In genomic region chr17:59028328-59028727, GRCh38 we compare ENCODE assay signal across 19 cellular contexts.
DNase-seq lines count a peak whose midpoint lies in the region; ATAC-seq and TF ChIP-seq lines count a peak whose summit lies in the region.
"Had no signal": no experiment of that assay in that cellular context is flagged by ENCODE, and none has a peak within 500 bp of the region (broad histone marks: within the 10 kb centered on the region; RNA-seq: fewer than 3 reads in every experiment).

No MANE protein-coding gene starts in this region.

- H4K20me1 ChIP-seq in KMS-11 (ENCODE audit: insufficient read depth) = no peaks in the 10 kb centered on the region

- no peak overlapping the region for H3K4me3 Mint-ChIP-seq in activated T-helper 17 cell treated with anti-CD3 and anti-CD28 coated beads, Interleukin-2, amount 50 U/mL, for 72 hours

- H3K9me3 Mint-ChIP-seq in activated T-helper 17 cell treated with anti-CD3 and anti-CD28 coated beads, Interleukin-2, amount 50 U/mL, for 72 hours = no peaks in the 10 kb centered on the region
- H3K9me3 Mint-ChIP-seq: CD14-positive monocyte had no signal

- intact Hi-C loops in psoas muscle (cut with DNase I) = no loop called here
- intact Hi-C loops in upper lobe of right lung (cut with DNase I) = no loop called here

- no peaks in the 10 kb centered on the region for H3K79me2 ChIP-seq in KMS-11 (ENCODE audit: insufficient read depth, low read depth)

- H3K9me3 ChIP-seq in psoas muscle = no peaks in the 10 kb centered on the region
- H3K9me3 ChIP-seq in upper lobe of right lung = no peaks in the 10 kb centered on the region

- no peak for TF ChIP-seq CTCF in KMS-11 (conservative IDR thresholded peaks at IDR 0.05; ENCODE audit: low read depth, low read length)
- no peak for TF ChIP-seq CTCF in psoas muscle (IDR thresholded peaks at IDR 0.05)
- TF ChIP-seq CTCF in upper lobe of right lung (IDR thresholded peaks at IDR 0.05) = no peak

- H3K27me3 ChIP-seq in KMS-11 (ENCODE audit: insufficient read depth, low read depth) (no peaks in the 10 kb centered on the region), psoas muscle (ENCODE audit: insufficient read depth in 3 of 3, low read length in 2 of 3) (no peaks in the 10 kb centered on the region), upper lobe of right lung (no peaks in the 10 kb centered on the region)

- no peaks in the 10 kb centered on the region for H3K27me3 Mint-ChIP-seq in activated T-helper 17 cell treated with anti-CD3 and anti-CD28 coated beads, Interleukin-2, amount 50 U/mL, for 72 hours

- peak overlapping the region; percentile 58 for H3K27ac Mint-ChIP-seq in activated T-helper 17 cell treated with anti-CD3 and anti-CD28 coated beads, Interleukin-2, amount 50 U/mL, for 72 hours

- H3K36me3 Mint-ChIP-seq in activated T-helper 17 cell treated with anti-CD3 and anti-CD28 coated beads, Interleukin-2, amount 50 U/mL, for 72 hours (ENCODE audit: low read depth) = peaks cover 86% of the 10 kb centered on the region

- H3K36me3 ChIP-seq in KMS-11 (ENCODE audit: insufficient read depth) (no peaks in the 10 kb centered on the region), psoas muscle (ENCODE audit: insufficient read depth in 1 of 2, low read depth in 1 of 2) (peaks cover 0 to 28% of the 10 kb centered on the region in 2 donors), upper lobe of right lung (peaks cover 30% of the 10 kb centered on the region)

- peak overlapping the region; percentile 86 for H3K4me2 ChIP-seq in KMS-11

- peak overlapping the region; percentile 84 for H3K27ac ChIP-seq in KMS-11
- H3K27ac ChIP-seq in psoas muscle = peak overlapping the region; percentile 78
- H3K27ac ChIP-seq in upper lobe of right lung = no peak overlapping the region

- 79 to 91% (median 81%) methylated on average over 6 of the region's 6 CpGs for WGBS in psoas muscle, 3 donors

- no peak for ATAC-seq in activated T-helper 17 cell treated with anti-CD3 and anti-CD28 coated beads, Interleukin-2, amount 50 U/mL, for 72 hours (replicated peaks)
- peak in 1 of 4 donors; percentile 38 for ATAC-seq in psoas muscle
- no peak for ATAC-seq in GM18870 (IDR thresholded peaks at IDR 0.05; ENCODE audit: unreplicated experiment)
- no peak for ATAC-seq in HG03039 (IDR thresholded peaks at IDR 0.05; ENCODE audit: unreplicated experiment)
- ATAC-seq in upper lobe of right lung = no peak
- ATAC-seq: GM12878, HCT116, Panc1 had no signal

- peaks cover 44% of the 10 kb centered on the region for H3K4me1 ChIP-seq in KMS-11 (ENCODE audit: low read depth, poor library complexity, severe bottlenecking)
- H3K4me1 ChIP-seq in psoas muscle = peaks cover 20% of the 10 kb centered on the region
- peaks cover 9% of the 10 kb centered on the region for H3K4me1 ChIP-seq in upper lobe of right lung

- no peak overlapping the region for H2AFZ ChIP-seq in KMS-11 (ENCODE audit: low read depth)

- H3K4me3 ChIP-seq in KMS-11 (IDR thresholded peaks at IDR 0.05; ENCODE audit: insufficient read depth, low read depth, low read length) (no peak overlapping the region), psoas muscle (no peak overlapping the region), upper lobe of right lung (no peak overlapping the region)
- H3K4me3 ChIP-seq: GM12878 had no signal

- peak overlapping the region; percentile 54; the same call in 1 of the 2 replicates for H3K9ac ChIP-seq in KMS-11

- peaks cover 10% of the 10 kb centered on the region for H3K4me1 Mint-ChIP-seq in activated T-helper 17 cell treated with anti-CD3 and anti-CD28 coated beads, Interleukin-2, amount 50 U/mL, for 72 hours

- peak; percentile 16 for DNase-seq in Ammon's horn (ENCODE audit: low spot score)
- DNase-seq in psoas muscle = no peak
- DNase-seq in NCI-H128 (lab: John Stamatoyannopoulos, UW; ENCODE audit: unreplicated experiment) = no peak
- DNase-seq in upper lobe of right lung = no peak
- DNase-seq: ACHN, DMS 273 treated with DMSO at 0.1 percent for 48 hours, GOT3, NCI-H1436, NCI-H1930, NCI-H345, NCI-H524 treated with DMSO at 0.1 percent for 48 hours had no signal
